18 cellular contexts compared by ENCODE assay signal in genomic region chr14:91067186-91067585, GRCh38. TPM values are rescaled to one million over a fixed set of nuclear protein-coding genes. Genes with fewer than 3 reads are reported as not detected.
A peak's percentile ranks its signal among the peaks of the same experiment; 100 is the strongest.
DNase-seq lines count a peak whose midpoint lies in the region; ATAC-seq lines count a peak whose summit lies in the region.
"Had no signal": no experiment of that assay in that cellular context is flagged by ENCODE, and none has a peak within 500 bp of the region (broad histone marks: within the 10 kb centered on the region; RNA-seq: fewer than 3 reads in every experiment).

No MANE protein-coding gene starts in this region.

- H3K27ac ChIP-seq in CD4-positive, alpha-beta memory T cell (ENCODE audit: low read depth, low read length) = peak overlapping the region; percentile 15
- no peak overlapping the region for H3K27ac ChIP-seq in mesendoderm (ENCODE audit: low read depth, low read length)
- H3K27ac ChIP-seq: HL-60, PC-9, right atrium auricular region, stomach, vagina had no signal

- WGBS in mesendoderm (ENCODE audit: extremely low coverage, insufficient coverage, low lambda C conversion rate) = no CpG with 5 or more reads among the region's 1 CpG

- H3K9me3 ChIP-seq in CD4-positive, alpha-beta memory T cell (ENCODE audit: control insufficient read depth in 1 of 2, low read length in 2 of 2) = no peaks in the 10 kb centered on the region
- H3K9me3 ChIP-seq: BE2C, right atrium auricular region, vagina had no signal

- H2BK5ac ChIP-seq in mesendoderm (ENCODE audit: low read length) = no peak overlapping the region

- H3K27me3 Mint-ChIP-seq in CD4-positive, alpha-beta memory T cell = no peaks in the 10 kb centered on the region
- H3K27me3 Mint-ChIP-seq in activated T-helper 1 cell treated with anti-CD3 and anti-CD28 coated beads, Interleukin-12 subunit alpha, Interleukin-12 subunit beta, Interleukin-2, Interleukin-4 antibody, amounts not matched to agents 30 ng/mL and 10 ng/mL and 1 ng/mL, durations not matched to agents 14 hours and 24 hours and 36 hours (ENCODE audit: insufficient read depth) = no peaks in the 10 kb centered on the region
- H3K27me3 Mint-ChIP-seq in naive thymus-derived CD8-positive, alpha-beta T cell = no peaks in the 10 kb centered on the region

- H2BK120ac ChIP-seq in mesendoderm (ENCODE audit: low read depth, low read length) = no peak overlapping the region

- H3K4me1 ChIP-seq in CD4-positive, alpha-beta memory T cell (ENCODE audit: insufficient read depth, low read length) = peaks cover 85% of the 10 kb centered on the region
- no peaks in the 10 kb centered on the region for H3K4me1 ChIP-seq in mesendoderm (ENCODE audit: control insufficient read depth, low read depth, low read length)
- H3K4me1 ChIP-seq: BE2C, right atrium auricular region, vagina had no signal

- no peak overlapping the region for H4K8ac ChIP-seq in mesendoderm (ENCODE audit: low read depth, low read length)

- peaks cover 0 to 3% (median 0%) of the 10 kb centered on the region in 8 donors for H3K9me3 Mint-ChIP-seq in CD4-positive, alpha-beta memory T cell
- H3K9me3 Mint-ChIP-seq in activated T-helper 1 cell treated with anti-CD3 and anti-CD28 coated beads, Interleukin-12 subunit alpha, Interleukin-12 subunit beta, Interleukin-2, Interleukin-4 antibody, amounts not matched to agents 30 ng/mL and 10 ng/mL and 1 ng/mL, durations not matched to agents 14 hours and 24 hours and 36 hours = peaks cover 10% of the 10 kb centered on the region
- H3K9me3 Mint-ChIP-seq in naive thymus-derived CD8-positive, alpha-beta T cell = peaks cover 0 to 5% (median 0%) of the 10 kb centered on the region in 9 donors

- H3K4me2 ChIP-seq in mesendoderm (ENCODE audit: low read length) = no peak overlapping the region
- H3K4me2 ChIP-seq: PC-9 had no signal

- H3K79me2 ChIP-seq in mesendoderm (ENCODE audit: control insufficient read depth, insufficient read depth, low read length) = no peaks in the 10 kb centered on the region

- no peaks in the 10 kb centered on the region for H3K27me3 ChIP-seq in CD4-positive, alpha-beta memory T cell (ENCODE audit: insufficient read depth, low read length)
- H3K27me3 ChIP-seq in mesendoderm (ENCODE audit: insufficient read depth, low read length, poor library complexity) = no peaks in the 10 kb centered on the region
- H3K27me3 ChIP-seq: BE2C, right atrium auricular region, stomach, vagina had no signal

- H3K56ac ChIP-seq in mesendoderm (ENCODE audit: low read length) = no peak overlapping the region

- DNase-seq in CD4-positive, alpha-beta memory T cell = peak; percentile 57 to 70 (median 64)
- DNase-seq in T follicular helper cell (ENCODE audit: low read depth) (peak; percentile 19), islet precursor cell (no peak), NCI-H1436 treated with DMSO at 0.1 percent for 48 hours (lab: John Stamatoyannopoulos, UW) (no peak), ecto neural progenitor cell (ENCODE audit: low spot score) (no peak), mesendoderm (no peak)
- DNase-seq in activated T-helper 1 cell treated with anti-CD3 and anti-CD28 coated beads, Interleukin-12 subunit alpha, Interleukin-12 subunit beta, Interleukin-2, Interleukin-4 antibody, amounts not matched to agents 30 ng/mL and 10 ng/mL and 1 ng/mL, durations not matched to agents 14 hours and 24 hours and 36 hours (ENCODE audit: low spot score) = no peak
- peak in 8 of 10 donors; percentile 32 to 75 (median 46) for DNase-seq in naive thymus-derived CD8-positive, alpha-beta T cell
- DNase-seq: BE2C, NCI-H146, NCI-H510A treated with DMSO at 0.1 percent for 48 hours, PC-9, stomach had no signal

- POLR2A ChIA-PET in CD4-positive, alpha-beta memory T cell (lab: Charles Lee; ENCODE audit: partially characterized antibody) = interaction anchor here (0.7 to 3.6 kb wide), 5 partner anchors 9 to 301 kb away, joined by 3 to 14 read pairs (median 4); no protein-coding TSS in a partner anchor
- POLR2A ChIA-PET in naive thymus-derived CD8-positive, alpha-beta T cell (lab: Charles Lee) = interaction anchor here (0.6 to 0.7 kb wide), 4 partner anchors 8 to 407 kb away, joined by 3 to 4 read pairs (median 3); no protein-coding TSS in a partner anchor

- CTCF ChIA-PET in CD4-positive, alpha-beta memory T cell (lab: Charles Lee; ENCODE audit: partially characterized antibody) = interaction anchor here (0.8 to 2.1 kb wide), 4 partner anchors 8 to 104 kb away, joined by 3 to 12 read pairs (median 4); no protein-coding TSS in a partner anchor

- peaks cover 47 to 82% (median 63%) of the 10 kb centered on the region in 4 donors for H3K4me1 Mint-ChIP-seq in CD4-positive, alpha-beta memory T cell
- H3K4me1 Mint-ChIP-seq in activated T-helper 1 cell treated with anti-CD3 and anti-CD28 coated beads, Interleukin-12 subunit alpha, Interleukin-12 subunit beta, Interleukin-2, Interleukin-4 antibody, amounts not matched to agents 30 ng/mL and 10 ng/mL and 1 ng/mL, durations not matched to agents 14 hours and 24 hours and 36 hours (ENCODE audit: low read depth) = peaks cover 58% of the 10 kb centered on the region
- H3K4me1 Mint-ChIP-seq in naive thymus-derived CD8-positive, alpha-beta T cell = peaks cover 25 to 79% (median 70%) of the 10 kb centered on the region in 4 donors
- H3K4me1 Mint-ChIP-seq: nephron had no signal

- H3K23ac ChIP-seq in mesendoderm (ENCODE audit: low read length) = no peak overlapping the region

- H2BK15ac ChIP-seq in mesendoderm (replicated peaks; ENCODE audit: low read depth) = no peak overlapping the region

- H3K4me3 ChIP-seq in CD4-positive, alpha-beta memory T cell (ENCODE audit: low read length in 2 of 2) = no peak overlapping the region
- H3K4me3 ChIP-seq in mesendoderm (ENCODE audit: low read length) = no peak overlapping the region
- H3K4me3 ChIP-seq: PC-9, right atrium auricular region, stomach, vagina had no signal

- no peak overlapping the region for H2AK5ac ChIP-seq in mesendoderm (ENCODE audit: low read length)

- H3K36me3 ChIP-seq in CD4-positive, alpha-beta memory T cell (ENCODE audit: insufficient read depth, low read length) = no peaks in the 10 kb centered on the region
- H3K36me3 ChIP-seq in mesendoderm (ENCODE audit: control insufficient read depth, insufficient read depth, low read length) = no peaks in the 10 kb centered on the region
- H3K36me3 ChIP-seq: BE2C, right atrium auricular region, stomach, vagina had no signal

- H3K27ac Mint-ChIP-seq in CD4-positive, alpha-beta memory T cell = peak overlapping the region; percentile 58 to 93 (median 91)
- H3K27ac Mint-ChIP-seq in activated T-helper 1 cell treated with anti-CD3 and anti-CD28 coated beads, Interleukin-12 subunit alpha, Interleukin-12 subunit beta, Interleukin-2, Interleukin-4 antibody, amounts not matched to agents 30 ng/mL and 10 ng/mL and 1 ng/mL, durations not matched to agents 14 hours and 24 hours and 36 hours = peak overlapping the region; percentile 75
- H3K27ac Mint-ChIP-seq in naive thymus-derived CD8-positive, alpha-beta T cell = peak overlapping the region; percentile 61 to 92 (median 84)
- H3K27ac Mint-ChIP-seq: nephron had no signal

- intact Hi-C loops in CD4-positive, alpha-beta memory T cell (cut with micrococcal nuclease) = no loop called here
- intact Hi-C loops in activated T-helper 1 cell treated with anti-CD3 and anti-CD28 coated beads, Interleukin-12 subunit alpha, Interleukin-12 subunit beta, Interleukin-2, Interleukin-4 antibody, amounts not matched to agents 30 ng/mL and 10 ng/mL and 1 ng/mL, durations not matched to agents 14 hours and 24 hours and 36 hours (cut with micrococcal nuclease) = loop anchor here (1.0 kb wide), 2 partner anchors 11 to 97 kb away; no protein-coding TSS in a partner anchor

- no peak overlapping the region for H4K5ac ChIP-seq in mesendoderm (ENCODE audit: low read length)

- peak; percentile 79 to 80 for ATAC-seq in naive thymus-derived CD8-positive, alpha-beta T cell
- ATAC-seq: SK-N-SH treated with all-trans-retinoic acid at 6 μM for 48 hours had no signal

- H3K79me1 ChIP-seq in mesendoderm (ENCODE audit: low read length) = no peaks in the 10 kb centered on the region

- peak overlapping the region; percentile 18 to 86 (median 72) for H3K4me3 Mint-ChIP-seq in CD4-positive, alpha-beta memory T cell
- no peak overlapping the region for H3K4me3 Mint-ChIP-seq in activated T-helper 1 cell treated with anti-CD3 and anti-CD28 coated beads, Interleukin-12 subunit alpha, Interleukin-12 subunit beta, Interleukin-2, Interleukin-4 antibody, amounts not matched to agents 30 ng/mL and 10 ng/mL and 1 ng/mL, durations not matched to agents 14 hours and 24 hours and 36 hours
- peak overlapping the region; percentile 22 to 85 (median 64) for H3K4me3 Mint-ChIP-seq in naive thymus-derived CD8-positive, alpha-beta T cell
- H3K4me3 Mint-ChIP-seq: nephron had no signal

- H3K18ac ChIP-seq in mesendoderm (ENCODE audit: low read length) = no peak overlapping the region

- H3K36me3 Mint-ChIP-seq in CD4-positive, alpha-beta memory T cell = peaks cover 0 to 5% of the 10 kb centered on the region in 2 donors
- H3K36me3 Mint-ChIP-seq in activated T-helper 1 cell treated with anti-CD3 and anti-CD28 coated beads, Interleukin-12 subunit alpha, Interleukin-12 subunit beta, Interleukin-2, Interleukin-4 antibody, amounts not matched to agents 30 ng/mL and 10 ng/mL and 1 ng/mL, durations not matched to agents 14 hours and 24 hours and 36 hours (ENCODE audit: low read depth) = peaks cover 26% of the 10 kb centered on the region
- no peaks in the 10 kb centered on the region for H3K36me3 Mint-ChIP-seq in naive thymus-derived CD8-positive, alpha-beta T cell

- no peak overlapping the region for H3K4ac ChIP-seq in mesendoderm (ENCODE audit: low read depth, low read length)

- no peak overlapping the region for H3K9ac ChIP-seq in mesendoderm (ENCODE audit: low read length)

RNA-seq across cellular contexts. Expression of gene RPS6KA5, which starts 6.7 kb away (rescaled TPM):
- total RNA-seq in CD4-positive, alpha-beta memory T cell = 10 to 100 TPM; 42.9 to 44.7 TPM
- polyA plus RNA-seq in CD4-positive, alpha-beta memory T cell = 10 to 100 TPM; 28.8 to 29.7 TPM
- 16.6 and 16.7 TPM in 2 replicates for total RNA-seq in activated T-helper 1 cell treated with anti-CD3 and anti-CD28 coated beads, Interleukin-12 subunit alpha, Interleukin-12 subunit beta, Interleukin-2, Interleukin-4 antibody, amounts not matched to agents 30 ng/mL and 10 ng/mL and 1 ng/mL, durations not matched to agents 14 hours and 24 hours and 36 hours
- 10 to 100 TPM; 18.4 to 23.2 TPM for total RNA-seq in naive thymus-derived CD8-positive, alpha-beta T cell
- 10 to 100 TPM; 12.3 to 14.5 (median 14.3) TPM for polyA plus RNA-seq in naive thymus-derived CD8-positive, alpha-beta T cell
- polyA plus RNA-seq in mesendoderm (2013, experiment 1 of 2) = 1.4 TPM
- 1.5 TPM for polyA plus RNA-seq in mesendoderm (2013, experiment 2 of 2)

RNA-seq across cellular contexts. Expression of gene DGLUCY, which starts 46.7 kb away (rescaled TPM):
- 100 to 1,000 TPM; 132 to 141 TPM for total RNA-seq in CD4-positive, alpha-beta memory T cell
- 10 to 100 TPM; 40.9 to 45.5 TPM for polyA plus RNA-seq in CD4-positive, alpha-beta memory T cell
- 28.2 and 28.6 TPM in 2 replicates for total RNA-seq in activated T-helper 1 cell treated with anti-CD3 and anti-CD28 coated beads, Interleukin-12 subunit alpha, Interleukin-12 subunit beta, Interleukin-2, Interleukin-4 antibody, amounts not matched to agents 30 ng/mL and 10 ng/mL and 1 ng/mL, durations not matched to agents 14 hours and 24 hours and 36 hours
- 10 to 100 TPM; 83.5 to 83.9 TPM for total RNA-seq in naive thymus-derived CD8-positive, alpha-beta T cell
- 10 to 100 TPM; 24.9 to 38.5 (median 28.5) TPM for polyA plus RNA-seq in naive thymus-derived CD8-positive, alpha-beta T cell
- 9.2 TPM for polyA plus RNA-seq in mesendoderm (2013, experiment 1 of 2)
- 9.7 TPM for polyA plus RNA-seq in mesendoderm (2013, experiment 2 of 2)

Comparison
In these comparisons a context has a peak if more than half of its experiments do, and no peak if none do; other contexts are left out.
1. DNase-seq: peak in CD4-positive, alpha-beta memory T cell (5 of 5), T follicular helper cell (single experiment) and naive thymus-derived CD8-positive, alpha-beta T cell (8 of 10); none in activated T-helper 1 cell treated with anti-CD3 and anti-CD28 coated beads, Interleukin-12 subunit alpha, Interleukin-12 subunit beta, Interleukin-2, Interleukin-4 antibody, amounts not matched to agents 30 ng/mL and 10 ng/mL and 1 ng/mL, durations not matched to agents 14 hours and 24 hours and 36 hours (single experiment), islet precursor cell (single experiment), NCI-H1436 treated with DMSO at 0.1 percent for 48 hours (single experiment), ecto neural progenitor cell (single experiment) and mesendoderm (single experiment).
2. Peak in every context shown above with its lines, with median percentiles within 50 percentile points of each other: H3K27ac Mint-ChIP-seq.